19 cellular contexts compared by ENCODE assay signal in the genomic region with DNA sequence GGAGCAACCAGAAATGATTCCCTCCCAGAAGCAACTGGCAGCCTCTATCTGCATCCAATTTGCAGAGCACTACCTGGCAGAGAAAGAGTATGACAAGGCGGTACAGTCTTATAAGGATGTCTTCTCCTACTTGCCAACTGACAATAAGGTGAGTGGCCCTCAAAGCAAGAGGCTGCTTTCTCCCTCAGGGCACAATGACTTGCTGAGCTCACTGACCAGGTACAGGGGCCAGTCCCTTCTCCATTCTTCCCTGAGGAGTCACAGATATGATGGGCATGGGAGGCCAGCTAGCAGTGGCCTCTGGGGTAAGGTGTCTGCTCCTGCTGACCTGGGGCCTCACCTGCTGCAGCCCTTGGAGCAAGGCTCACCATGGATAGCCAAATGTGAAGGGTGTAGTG. TPM values are rescaled to one million over a fixed set of nuclear protein-coding genes. Genes with fewer than 3 reads are reported as not detected.
DNase-seq lines count a peak whose midpoint lies in the region; ATAC-seq and TF ChIP-seq lines count a peak whose summit lies in the region.
"Had no signal": no experiment of that assay in that cellular context is flagged by ENCODE, and none has a peak within 500 bp of the region (broad histone marks: within the 10 kb centered on the region; RNA-seq: fewer than 3 reads in every experiment).

No MANE protein-coding gene starts in this region.

- peaks cover 5% of the 10 kb centered on the region for H3K4me1 Mint-ChIP-seq in chondrocyte (ENCODE audit: low read depth)

- H3K9me3 ChIP-seq in breast epithelium (no peaks in the 10 kb centered on the region), mammary epithelial cell (replicated peaks; ENCODE audit: insufficient read depth, low read length) (no peaks in the 10 kb centered on the region), upper lobe of left lung (no peaks in the 10 kb centered on the region)
- H3K9me3 ChIP-seq: MG63 had no signal

- dilution Hi-C loops in mammary epithelial cell (cut with HindIII; ENCODE audit: low sequenced_read_pairs): no loop called here

- no TSS peak for BruUV-seq in mammary epithelial cell (replicated peaks; lab: Mats Ljungman, UMichigan)

- no peak overlapping the region for H3K4me2 ChIP-seq in mammary epithelial cell (ENCODE audit: insufficient read depth, low read depth, low read length)

- no peak overlapping the region for H3K9ac ChIP-seq in mammary epithelial cell (ENCODE audit: insufficient read depth, low read length)

- TF ChIP-seq CTCF in breast epithelium (IDR thresholded peaks at IDR 0.05) (no peak), mammary epithelial cell (conservative IDR thresholded peaks at IDR 0.05 in 1 of 2, IDR thresholded peaks at IDR 0.05 in 1 of 2; ENCODE audit: extremely low read depth in 1 of 2, insufficient read depth in 1 of 2, low read depth in 1 of 2, low read length in 2 of 2) (no peak), chondrocyte (IDR thresholded peaks at IDR 0.05) (no peak), upper lobe of left lung (IDR thresholded peaks at IDR 0.05) (no peak)

- no peak for ATAC-seq in upper lobe of left lung (ENCODE audit: low FRiP score in 2 of 2)
- no peak for ATAC-seq in GM19463 (IDR thresholded peaks at IDR 0.05; ENCODE audit: unreplicated experiment)
- ATAC-seq in HG03108 (IDR thresholded peaks at IDR 0.05; ENCODE audit: unreplicated experiment): no peak
- ATAC-seq: K562 had no signal

- no peaks in the 10 kb centered on the region for H3K79me2 ChIP-seq in mammary epithelial cell (ENCODE audit: insufficient read depth, low read length)

- no peaks in the 10 kb centered on the region for H4K20me1 ChIP-seq in mammary epithelial cell (ENCODE audit: insufficient read depth, low read length)

- CTCF ChIA-PET in mammary epithelial cell (lab: Charles Lee; ENCODE audit: low non-redundant PET): no interaction called here

- peaks cover 7% of the 10 kb centered on the region for H3K36me3 Mint-ChIP-seq in chondrocyte (ENCODE audit: low read depth)

- H3K9me3 Mint-ChIP-seq in chondrocyte (ENCODE audit: low read depth): no peaks in the 10 kb centered on the region

- H3K4me3 ChIP-seq in breast epithelium (no peak overlapping the region), mammary epithelial cell (replicated peaks in 1 of 3; ENCODE audit: insufficient read depth in 1 of 3, low read depth in 2 of 3, low read length in 3 of 3) (no peak overlapping the region), upper lobe of left lung (no peak overlapping the region)
- H3K4me3 ChIP-seq: K562, MG63 had no signal

- no peak for TF ChIP-seq EP300 in upper lobe of left lung (IDR thresholded peaks at IDR 0.05)

- H3K36me3 ChIP-seq in breast epithelium: no peaks in the 10 kb centered on the region
- H3K36me3 ChIP-seq in mammary epithelial cell (ENCODE audit: insufficient read depth, low read length): no peaks in the 10 kb centered on the region
- H3K36me3 ChIP-seq in upper lobe of left lung: peaks cover 0 to 15% (median 7%) of the 10 kb centered on the region in 4 donors
- H3K36me3 ChIP-seq: MG63 had no signal

- H3K27me3 ChIP-seq in breast epithelium (no peaks in the 10 kb centered on the region), mammary epithelial cell (ENCODE audit: insufficient read depth, low read length) (no peaks in the 10 kb centered on the region), upper lobe of left lung (no peaks in the 10 kb centered on the region)
- H3K27me3 ChIP-seq: MG63 had no signal

- DNase-seq in breast epithelium (ENCODE audit: low spot score in 2 of 2) (peak in 1 of 2 donors; percentile 48), mammary epithelial cell (no peak), chondrocyte (ENCODE audit: low spot score) (peak; percentile 49), kidney tubule cell (ENCODE audit: low spot score) (peak; percentile 31), upper lobe of left lung (no peak), HuH-7 (ENCODE audit: low spot score) (no peak)
- DNase-seq: MG63, NCI-H1417, NCI-H187, NCI-H446, NCI-H526, RPMI8226, SHP77 had no signal

- 100% methylated on average over 1 of the region's 1 CpG for WGBS in mammary epithelial cell (ENCODE audit: low coverage, missing lambda C conversion rate)
- 77 to 100% methylated on average over 1 of the region's 1 CpG for WGBS in upper lobe of left lung, 2 donors

- H3K27me3 Mint-ChIP-seq in chondrocyte (ENCODE audit: low read depth): no peaks in the 10 kb centered on the region

- TF ChIP-seq POLR2A in breast epithelium (IDR thresholded peaks at IDR 0.05) (no peak), upper lobe of left lung (IDR thresholded peaks at IDR 0.05) (no peak)

- no peak overlapping the region for H3K27ac Mint-ChIP-seq in chondrocyte (ENCODE audit: unreplicated experiment)

- H3K4me3 Mint-ChIP-seq in chondrocyte (ENCODE audit: unreplicated experiment): no peak overlapping the region

- in situ Hi-C loops in mammary epithelial cell (cut with MboI; ENCODE audit: low sequenced_read_pairs in 2 of 2): no loop called here

- intact Hi-C loops in breast epithelium (cut with DNase I; ENCODE audit: low total_unique reads) (no loop called here), mammary epithelial cell (cut with micrococcal nuclease) (no loop called here)

- H2AFZ ChIP-seq in mammary epithelial cell (ENCODE audit: low read depth, low read length): no peak overlapping the region

- H3K4me1 ChIP-seq in breast epithelium (peaks cover 0 to 6% of the 10 kb centered on the region in 2 donors), mammary epithelial cell (ENCODE audit: insufficient read depth, low read length) (peaks cover 15% of the 10 kb centered on the region), upper lobe of left lung (peaks cover 47 to 72% (median 53%) of the 10 kb centered on the region in 4 donors)

- H3K27ac ChIP-seq in breast epithelium (peak overlapping the region; percentile 81), mammary epithelial cell (ENCODE audit: insufficient read depth, low read depth, low read length) (no peak overlapping the region), upper lobe of left lung (peak overlapping the region; percentile 73 to 86 (median 84))
- H3K27ac ChIP-seq: C4-2B had no signal

RNA-seq across cellular contexts. Expression of a gene that starts 20.3 kb away (rescaled TPM):
- 100 to 1,000 TPM in 1 of 3 donors, 10 to 100 TPM in 2; 30.2 to 112 (median 59.0) TPM for total RNA-seq in breast epithelium
- 1 to 10 TPM; 6.5 to 9.6 TPM for total RNA-seq in mammary epithelial cell
- 8.4 TPM for polyA plus RNA-seq in mammary epithelial cell
- 22.2 TPM for polyA minus RNA-seq in mammary epithelial cell
- total RNA-seq in chondrocyte: 15.2 to 22.3 TPM (median 21.2 TPM) in 3 replicates
- 100 to 1,000 TPM in 1 of 6 donors, 10 to 100 TPM in 5; 32.5 to 128 (median 82.4) TPM for total RNA-seq in upper lobe of left lung

RNA-seq across cellular contexts. Expression of a gene that starts 25.6 kb away (rescaled TPM):
- total RNA-seq in breast epithelium: 10 to 100 TPM in 2 of 3 donors, 1 to 10 TPM in 1; 5.9 to 16.1 (median 13.1) TPM
- total RNA-seq in mammary epithelial cell: 1 to 10 TPM; 5.2 to 5.7 TPM
- polyA plus RNA-seq in mammary epithelial cell: 1.3 TPM
- not detected for polyA minus RNA-seq in mammary epithelial cell
- total RNA-seq in chondrocyte: 4.5 to 8.1 TPM (median 6.2 TPM) in 3 replicates
- 10 to 100 TPM in 4 of 6 donors, 1 to 10 TPM in 2; 7.4 to 52.4 (median 14.3) TPM for total RNA-seq in upper lobe of left lung

RNA-seq across cellular contexts. Expression of a gene that starts 25.7 kb away (rescaled TPM):
- 10 to 100 TPM; 58.2 to 98.8 (median 77.3) TPM for total RNA-seq in breast epithelium
- 10 to 100 TPM; 47.0 to 51.3 TPM for total RNA-seq in mammary epithelial cell
- polyA plus RNA-seq in mammary epithelial cell: 37.7 TPM
- polyA minus RNA-seq in mammary epithelial cell: 73.7 TPM
- total RNA-seq in chondrocyte: 52.8 to 60.9 TPM (median 54.2 TPM) in 3 replicates
- 10 to 100 TPM; 71.1 to 99.5 (median 79.8) TPM for total RNA-seq in upper lobe of left lung

RNA-seq across cellular contexts. Expression of a gene that starts 59.3 kb away (rescaled TPM):
- total RNA-seq in breast epithelium (under 1 TPM in 1 of 3 donors, not detected in 2; 0.44 TPM), mammary epithelial cell (not detected), chondrocyte (0.10 TPM in 2 of 3 replicates, not detected in the other), upper lobe of left lung (1 to 10 TPM in 1 of 6 donors, under 1 TPM in 2, not detected in 3; 0.07 to 1.2 (median 0.10) TPM)
- polyA plus RNA-seq in mammary epithelial cell: not detected
- not detected for polyA minus RNA-seq in mammary epithelial cell
- total RNA-seq: Daoy, H4 had no signal

Comparison
In these comparisons a context has a peak if more than half of its experiments do, and no peak if none do; other contexts are left out.
1. DNase-seq: peak in chondrocyte (single experiment) and kidney tubule cell (single experiment); none in mammary epithelial cell (single experiment), upper lobe of left lung (0 of 2) and HuH-7 (single experiment).